In genomic region chr10:133357293-133358151, GRCh38 we compare ENCODE assay signal across 1 cellular context.
TF ChIP-seq lines count a peak whose summit lies in the region.

A gene with protein sequence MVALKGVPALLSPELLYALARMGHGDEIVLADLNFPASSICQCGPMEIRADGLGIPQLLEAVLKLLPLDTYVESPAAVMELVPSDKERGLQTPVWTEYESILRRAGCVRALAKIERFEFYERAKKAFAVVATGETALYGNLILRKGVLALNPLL (minus strand): TSS chr10:133358019. CDS start chr10:133358007, 12 bp downstream.

TF ChIP-seq in HepG2, 621 proteins besides CTCF, POLR2A, EP300 and RAD21 (continued from another document and continues in another):
- TF ChIP-seq, protein P1, sequence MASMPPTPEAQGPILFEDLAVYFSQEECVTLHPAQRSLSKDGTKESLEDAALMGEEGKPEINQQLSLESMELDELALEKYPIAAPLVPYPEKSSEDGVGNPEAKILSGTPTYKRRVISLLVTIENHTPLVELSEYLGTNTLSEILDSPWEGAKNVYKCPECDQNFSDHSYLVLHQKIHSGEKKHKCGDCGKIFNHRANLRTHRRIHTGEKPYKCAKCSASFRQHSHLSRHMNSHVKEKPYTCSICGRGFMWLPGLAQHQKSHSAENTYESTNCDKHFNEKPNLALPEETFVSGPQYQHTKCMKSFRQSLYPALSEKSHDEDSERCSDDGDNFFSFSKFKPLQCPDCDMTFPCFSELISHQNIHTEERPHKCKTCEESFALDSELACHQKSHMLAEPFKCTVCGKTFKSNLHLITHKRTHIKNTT (CRISPR knock-in tag; IDR thresholded peaks at IDR 0.05): no peak
- TF ChIP-seq ZBTB39 (CRISPR knock-in tag; IDR thresholded peaks at IDR 0.05) (peak; percentile 40; the same call in 1 of the 2 replicates), ZNF335 (CRISPR knock-in tag; IDR thresholded peaks at IDR 0.05) (no peak), ZBTB38 (CRISPR knock-in tag; IDR thresholded peaks at IDR 0.05) (no peak), ZNF775 (CRISPR knock-in tag; IDR thresholded peaks at IDR 0.05; ENCODE audit: borderline replicate concordance) (no peak), ZSCAN20 (CRISPR knock-in tag; IDR thresholded peaks at IDR 0.05; ENCODE audit: borderline replicate concordance) (0 out of 2 replicates have a peak, but pooled peaks have one; percentile 66), BCL6 (CRISPR knock-in tag; IDR thresholded peaks at IDR 0.05) (no peak), ZMYM4 (CRISPR knock-in tag; IDR thresholded peaks at IDR 0.05) (no peak), RFX5 (IDR thresholded peaks at IDR 0.05; ENCODE audit: low read depth, low read length) (no peak), PITX1 (CRISPR knock-in tag; IDR thresholded peaks at IDR 0.05) (no peak), ZKSCAN1 (IDR thresholded peaks at IDR 0.05; ENCODE audit: low read length) (no peak), ZC3H4 (CRISPR knock-in tag; IDR thresholded peaks at IDR 0.05; ENCODE audit: borderline replicate concordance) (no peak), SMYD3 (CRISPR knock-in tag; IDR thresholded peaks at IDR 0.05) (no peak), ZNF383 (CRISPR knock-in tag; IDR thresholded peaks at IDR 0.05; ENCODE audit: borderline replicate concordance) (no peak), ESRRA (CRISPR knock-in tag; IDR thresholded peaks at IDR 0.05; ENCODE audit: low read depth) (no peak), MED1 (CRISPR knock-in tag; IDR thresholded peaks at IDR 0.05) (no peak), MIER3 (CRISPR knock-in tag; IDR thresholded peaks at IDR 0.05; ENCODE audit: borderline replicate concordance) (peak; percentile 23; the same call in 1 of the 2 replicates), GATAD2A (CRISPR knock-in tag; IDR thresholded peaks at IDR 0.05) (0 out of 2 replicates have a peak, but pooled peaks have one; percentile 22), CREB3 (CRISPR knock-in tag; IDR thresholded peaks at IDR 0.05) (peak; percentile 16; the same call in 1 of the 2 replicates), ZNF432 (CRISPR knock-in tag; IDR thresholded peaks at IDR 0.05; ENCODE audit: borderline replicate concordance) (no peak), ZNF616 (CRISPR knock-in tag; IDR thresholded peaks at IDR 0.05; ENCODE audit: low read depth) (peak; percentile 41; the same call in 1 of the 2 replicates), NFKB2 (CRISPR knock-in tag; IDR thresholded peaks at IDR 0.05; ENCODE audit: borderline replicate concordance) (peak; percentile 62; the same call in 1 of the 2 replicates), BCL3 (CRISPR knock-in tag; IDR thresholded peaks at IDR 0.05) (peak; percentile 49; the same call in 1 of the 2 replicates), SETDB1 (CRISPR knock-in tag; IDR thresholded peaks at IDR 0.05; ENCODE audit: borderline replicate concordance) (no peak), MZF1 (CRISPR knock-in tag; IDR thresholded peaks at IDR 0.05; ENCODE audit: borderline replicate concordance) (no peak), SRF (IDR thresholded peaks at IDR 0.05; ENCODE audit: low read depth, low read length) (no peak), ONECUT2 (CRISPR knock-in tag; IDR thresholded peaks at IDR 0.05) (no peak), ZBTB46 (CRISPR knock-in tag; IDR thresholded peaks at IDR 0.05; ENCODE audit: borderline replicate concordance) (no peak), ZFP37 (CRISPR knock-in tag; IDR thresholded peaks at IDR 0.05; ENCODE audit: borderline replicate concordance) (no peak)
- TF ChIP-seq, protein P2, sequence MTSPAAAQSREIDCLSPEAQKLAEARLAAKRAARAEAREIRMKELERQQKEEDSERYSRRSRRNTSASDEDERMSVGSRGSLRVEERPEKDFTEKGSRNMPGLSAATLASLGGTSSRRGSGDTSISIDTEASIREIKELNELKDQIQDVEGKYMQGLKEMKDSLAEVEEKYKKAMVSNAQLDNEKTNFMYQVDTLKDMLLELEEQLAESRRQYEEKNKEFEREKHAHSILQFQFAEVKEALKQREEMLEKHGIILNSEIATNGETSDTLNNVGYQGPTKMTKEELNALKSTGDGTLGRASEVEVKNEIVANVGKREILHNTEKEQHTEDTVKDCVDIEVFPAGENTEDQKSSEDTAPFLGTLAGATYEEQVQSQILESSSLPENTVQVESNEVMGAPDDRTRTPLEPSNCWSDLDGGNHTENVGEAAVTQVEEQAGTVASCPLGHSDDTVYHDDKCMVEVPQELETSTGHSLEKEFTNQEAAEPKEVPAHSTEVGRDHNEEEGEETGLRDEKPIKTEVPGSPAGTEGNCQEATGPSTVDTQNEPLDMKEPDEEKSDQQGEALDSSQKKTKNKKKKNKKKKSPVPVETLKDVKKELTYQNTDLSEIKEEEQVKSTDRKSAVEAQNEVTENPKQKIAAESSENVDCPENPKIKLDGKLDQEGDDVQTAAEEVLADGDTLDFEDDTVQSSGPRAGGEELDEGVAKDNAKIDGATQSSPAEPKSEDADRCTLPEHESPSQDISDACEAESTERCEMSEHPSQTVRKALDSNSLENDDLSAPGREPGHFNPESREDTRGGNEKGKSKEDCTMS (CRISPR knock-in tag; conservative IDR thresholded peaks at IDR 0.05): no peak
- TF ChIP-seq, protein P3, sequence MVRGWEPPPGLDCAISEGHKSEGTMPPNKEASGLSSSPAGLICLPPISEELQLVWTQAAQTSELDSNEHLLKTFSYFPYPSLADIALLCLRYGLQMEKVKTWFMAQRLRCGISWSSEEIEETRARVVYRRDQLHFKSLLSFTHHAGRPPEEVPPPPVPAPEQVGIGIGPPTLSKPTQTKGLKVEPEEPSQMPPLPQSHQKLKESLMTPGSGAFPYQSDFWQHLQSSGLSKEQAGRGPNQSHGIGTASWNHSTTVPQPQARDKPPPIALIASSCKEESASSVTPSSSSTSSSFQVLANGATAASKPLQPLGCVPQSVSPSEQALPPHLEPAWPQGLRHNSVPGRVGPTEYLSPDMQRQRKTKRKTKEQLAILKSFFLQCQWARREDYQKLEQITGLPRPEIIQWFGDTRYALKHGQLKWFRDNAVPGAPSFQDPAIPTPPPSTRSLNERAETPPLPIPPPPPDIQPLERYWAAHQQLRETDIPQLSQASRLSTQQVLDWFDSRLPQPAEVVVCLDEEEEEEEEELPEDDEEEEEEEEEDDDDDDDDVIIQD (CRISPR knock-in tag; IDR thresholded peaks at IDR 0.05; ENCODE audit: low read depth): no peak
- TF ChIP-seq, protein P4, sequence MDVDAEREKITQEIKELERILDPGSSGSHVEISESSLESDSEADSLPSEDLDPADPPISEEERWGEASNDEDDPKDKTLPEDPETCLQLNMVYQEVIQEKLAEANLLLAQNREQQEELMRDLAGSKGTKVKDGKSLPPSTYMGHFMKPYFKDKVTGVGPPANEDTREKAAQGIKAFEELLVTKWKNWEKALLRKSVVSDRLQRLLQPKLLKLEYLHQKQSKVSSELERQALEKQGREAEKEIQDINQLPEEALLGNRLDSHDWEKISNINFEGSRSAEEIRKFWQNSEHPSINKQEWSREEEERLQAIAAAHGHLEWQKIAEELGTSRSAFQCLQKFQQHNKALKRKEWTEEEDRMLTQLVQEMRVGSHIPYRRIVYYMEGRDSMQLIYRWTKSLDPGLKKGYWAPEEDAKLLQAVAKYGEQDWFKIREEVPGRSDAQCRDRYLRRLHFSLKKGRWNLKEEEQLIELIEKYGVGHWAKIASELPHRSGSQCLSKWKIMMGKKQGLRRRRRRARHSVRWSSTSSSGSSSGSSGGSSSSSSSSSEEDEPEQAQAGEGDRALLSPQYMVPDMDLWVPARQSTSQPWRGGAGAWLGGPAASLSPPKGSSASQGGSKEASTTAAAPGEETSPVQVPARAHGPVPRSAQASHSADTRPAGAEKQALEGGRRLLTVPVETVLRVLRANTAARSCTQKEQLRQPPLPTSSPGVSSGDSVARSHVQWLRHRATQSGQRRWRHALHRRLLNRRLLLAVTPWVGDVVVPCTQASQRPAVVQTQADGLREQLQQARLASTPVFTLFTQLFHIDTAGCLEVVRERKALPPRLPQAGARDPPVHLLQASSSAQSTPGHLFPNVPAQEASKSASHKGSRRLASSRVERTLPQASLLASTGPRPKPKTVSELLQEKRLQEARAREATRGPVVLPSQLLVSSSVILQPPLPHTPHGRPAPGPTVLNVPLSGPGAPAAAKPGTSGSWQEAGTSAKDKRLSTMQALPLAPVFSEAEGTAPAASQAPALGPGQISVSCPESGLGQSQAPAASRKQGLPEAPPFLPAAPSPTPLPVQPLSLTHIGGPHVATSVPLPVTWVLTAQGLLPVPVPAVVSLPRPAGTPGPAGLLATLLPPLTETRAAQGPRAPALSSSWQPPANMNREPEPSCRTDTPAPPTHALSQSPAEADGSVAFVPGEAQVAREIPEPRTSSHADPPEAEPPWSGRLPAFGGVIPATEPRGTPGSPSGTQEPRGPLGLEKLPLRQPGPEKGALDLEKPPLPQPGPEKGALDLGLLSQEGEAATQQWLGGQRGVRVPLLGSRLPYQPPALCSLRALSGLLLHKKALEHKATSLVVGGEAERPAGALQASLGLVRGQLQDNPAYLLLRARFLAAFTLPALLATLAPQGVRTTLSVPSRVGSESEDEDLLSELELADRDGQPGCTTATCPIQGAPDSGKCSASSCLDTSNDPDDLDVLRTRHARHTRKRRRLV (CRISPR knock-in tag; IDR thresholded peaks at IDR 0.05): no peak
- TF ChIP-seq, protein P5, sequence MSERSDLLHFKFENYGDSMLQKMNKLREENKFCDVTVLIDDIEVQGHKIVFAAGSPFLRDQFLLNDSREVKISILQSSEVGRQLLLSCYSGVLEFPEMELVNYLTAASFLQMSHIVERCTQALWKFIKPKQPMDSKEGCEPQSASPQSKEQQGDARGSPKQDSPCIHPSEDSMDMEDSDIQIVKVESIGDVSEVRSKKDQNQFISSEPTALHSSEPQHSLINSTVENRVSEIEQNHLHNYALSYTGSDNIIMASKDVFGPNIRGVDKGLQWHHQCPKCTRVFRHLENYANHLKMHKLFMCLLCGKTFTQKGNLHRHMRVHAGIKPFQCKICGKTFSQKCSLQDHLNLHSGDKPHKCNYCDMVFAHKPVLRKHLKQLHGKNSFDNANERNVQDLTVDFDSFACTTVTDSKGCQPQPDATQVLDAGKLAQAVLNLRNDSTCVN (CRISPR knock-in tag; IDR thresholded peaks at IDR 0.05; ENCODE audit: borderline replicate concordance): no peak
- TF ChIP-seq, protein P6, sequence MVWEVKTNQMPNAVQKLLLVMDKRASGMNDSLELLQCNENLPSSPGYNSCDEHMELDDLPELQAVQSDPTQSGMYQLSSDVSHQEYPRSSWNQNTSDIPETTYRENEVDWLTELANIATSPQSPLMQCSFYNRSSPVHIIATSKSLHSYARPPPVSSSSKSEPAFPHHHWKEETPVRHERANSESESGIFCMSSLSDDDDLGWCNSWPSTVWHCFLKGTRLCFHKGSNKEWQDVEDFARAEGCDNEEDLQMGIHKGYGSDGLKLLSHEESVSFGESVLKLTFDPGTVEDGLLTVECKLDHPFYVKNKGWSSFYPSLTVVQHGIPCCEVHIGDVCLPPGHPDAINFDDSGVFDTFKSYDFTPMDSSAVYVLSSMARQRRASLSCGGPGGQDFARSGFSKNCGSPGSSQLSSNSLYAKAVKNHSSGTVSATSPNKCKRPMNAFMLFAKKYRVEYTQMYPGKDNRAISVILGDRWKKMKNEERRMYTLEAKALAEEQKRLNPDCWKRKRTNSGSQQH (CRISPR knock-in tag; IDR thresholded peaks at IDR 0.05; ENCODE audit: low read depth): no peak
- TF ChIP-seq, protein P7, sequence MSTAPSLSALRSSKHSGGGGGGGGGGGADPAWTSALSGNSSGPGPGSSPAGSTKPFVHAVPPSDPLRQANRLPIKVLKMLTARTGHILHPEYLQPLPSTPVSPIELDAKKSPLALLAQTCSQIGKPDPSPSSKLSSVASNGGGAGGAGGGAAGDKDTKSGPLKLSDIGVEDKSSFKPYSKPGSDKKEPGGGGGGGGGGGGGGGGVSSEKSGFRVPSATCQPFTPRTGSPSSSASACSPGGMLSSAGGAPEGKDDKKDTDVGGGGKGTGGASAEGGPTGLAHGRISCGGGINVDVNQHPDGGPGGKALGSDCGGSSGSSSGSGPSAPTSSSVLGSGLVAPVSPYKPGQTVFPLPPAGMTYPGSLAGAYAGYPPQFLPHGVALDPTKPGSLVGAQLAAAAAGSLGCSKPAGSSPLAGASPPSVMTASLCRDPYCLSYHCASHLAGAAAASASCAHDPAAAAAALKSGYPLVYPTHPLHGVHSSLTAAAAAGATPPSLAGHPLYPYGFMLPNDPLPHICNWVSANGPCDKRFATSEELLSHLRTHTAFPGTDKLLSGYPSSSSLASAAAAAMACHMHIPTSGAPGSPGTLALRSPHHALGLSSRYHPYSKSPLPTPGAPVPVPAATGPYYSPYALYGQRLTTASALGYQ (CRISPR knock-in tag; IDR thresholded peaks at IDR 0.05): no peak
